In the genomic region with DNA sequence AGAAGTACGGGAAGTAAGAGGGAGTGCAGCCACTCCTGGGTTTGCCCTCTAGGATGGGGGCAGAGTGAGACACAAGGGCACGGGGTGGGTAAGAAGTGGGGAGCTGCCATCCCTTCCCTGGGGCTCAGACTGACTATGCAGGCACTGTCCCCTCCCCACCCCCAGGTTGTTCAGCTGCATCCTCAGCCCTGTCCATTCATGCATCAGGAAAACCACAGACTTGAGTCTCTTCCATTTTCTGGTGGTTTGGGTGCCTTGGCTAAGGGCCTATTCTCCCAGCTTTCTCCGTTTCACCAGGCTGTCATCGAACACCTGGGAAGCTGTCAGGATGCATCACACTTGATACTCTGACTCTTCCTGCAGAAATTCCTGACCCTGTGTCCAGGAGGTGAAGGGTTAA, we compare ENCODE assay signal across 16 cellular contexts.
"Had no signal": no experiment of that assay in that cellular context is flagged by ENCODE, and none has a peak within 500 bp of the region (broad histone marks: within the 10 kb centered on the region; RNA-seq: fewer than 3 reads in every experiment).

No MANE protein-coding gene starts in this region.

- H3K4me1 Mint-ChIP-seq: activated naive CD8-positive, alpha-beta T cell treated with anti-CD3 and anti-CD28 coated beads for 36 hours; naive thymus-derived CD8-positive, alpha-beta T cell; stimulated activated memory B cell treated with anti-CD40 and anti-IgM and Interleukin-4, amounts not matched to agents 10 μg/mL and 1 μg/mL and 100 μg/mL, for 72 hours; WTC11 had no signal

- H3K27me3 ChIP-seq: tibial nerve, vagina had no signal

- H3K4me1 ChIP-seq: left lung, parathyroid adenoma, tibial nerve had no signal

- H3K36me3 ChIP-seq: left lung, tibial nerve, vagina had no signal

- H3K36me3 Mint-ChIP-seq: activated naive CD8-positive, alpha-beta T cell treated with anti-CD3 and anti-CD28 coated beads for 36 hours; stimulated activated memory B cell treated with anti-CD40 and anti-IgM and Interleukin-4, amounts not matched to agents 10 μg/mL and 1 μg/mL and 100 μg/mL, for 72 hours had no signal

- H2AFZ ChIP-seq: parathyroid adenoma had no signal

- H3K4me3 Mint-ChIP-seq: activated naive CD8-positive, alpha-beta T cell treated with anti-CD3 and anti-CD28 coated beads for 36 hours; activated T-helper 1 cell treated with anti-CD3 and anti-CD28 coated beads, Interleukin-12 subunit alpha, Interleukin-12 subunit beta, Interleukin-2, Interleukin-4 antibody, amounts not matched to agents 30 ng/mL and 10 ng/mL and 1 ng/mL, durations not matched to agents 14 hours and 24 hours and 36 hours; naive thymus-derived CD8-positive, alpha-beta T cell; stimulated activated memory B cell treated with anti-CD40 and anti-IgM and Interleukin-4, amounts not matched to agents 10 μg/mL and 1 μg/mL and 100 μg/mL, for 72 hours; WTC11 had no signal

- H3K9ac ChIP-seq: parathyroid adenoma had no signal

- H3K27ac Mint-ChIP-seq: activated naive CD8-positive, alpha-beta T cell treated with anti-CD3 and anti-CD28 coated beads for 36 hours; activated T-helper 1 cell treated with anti-CD3 and anti-CD28 coated beads, Interleukin-12 subunit alpha, Interleukin-12 subunit beta, Interleukin-2, Interleukin-4 antibody, amounts not matched to agents 30 ng/mL and 10 ng/mL and 1 ng/mL, durations not matched to agents 14 hours and 24 hours and 36 hours; naive thymus-derived CD8-positive, alpha-beta T cell; stimulated activated memory B cell treated with anti-CD40 and anti-IgM and Interleukin-4, amounts not matched to agents 10 μg/mL and 1 μg/mL and 100 μg/mL, for 72 hours; WTC11 had no signal

- H3K27ac ChIP-seq: left lung, parathyroid adenoma, tibial nerve, vagina had no signal

- H3K4me3 ChIP-seq: left lung, tibial nerve, vagina had no signal

- FAIRE-seq: frontal cortex, TTC549 had no signal

- DNase-seq: activated CD4-positive, alpha-beta T cell treated with anti-CD3 and anti-CD28 coated beads for 48 hours; activated CD8-positive, alpha-beta memory T cell treated with anti-CD3 and anti-CD28 coated beads for 24 hours; activated naive CD8-positive, alpha-beta T cell treated with anti-CD3 and anti-CD28 coated beads for 36 hours; amygdala; islet precursor cell; left lung; naive thymus-derived CD8-positive, alpha-beta T cell; T-helper 2 cell had no signal

- H3K79me2 ChIP-seq: parathyroid adenoma had no signal

- H3K9me3 ChIP-seq: vagina had no signal
